ENCODE assay signal across 1 cellular context in the genomic region with DNA sequence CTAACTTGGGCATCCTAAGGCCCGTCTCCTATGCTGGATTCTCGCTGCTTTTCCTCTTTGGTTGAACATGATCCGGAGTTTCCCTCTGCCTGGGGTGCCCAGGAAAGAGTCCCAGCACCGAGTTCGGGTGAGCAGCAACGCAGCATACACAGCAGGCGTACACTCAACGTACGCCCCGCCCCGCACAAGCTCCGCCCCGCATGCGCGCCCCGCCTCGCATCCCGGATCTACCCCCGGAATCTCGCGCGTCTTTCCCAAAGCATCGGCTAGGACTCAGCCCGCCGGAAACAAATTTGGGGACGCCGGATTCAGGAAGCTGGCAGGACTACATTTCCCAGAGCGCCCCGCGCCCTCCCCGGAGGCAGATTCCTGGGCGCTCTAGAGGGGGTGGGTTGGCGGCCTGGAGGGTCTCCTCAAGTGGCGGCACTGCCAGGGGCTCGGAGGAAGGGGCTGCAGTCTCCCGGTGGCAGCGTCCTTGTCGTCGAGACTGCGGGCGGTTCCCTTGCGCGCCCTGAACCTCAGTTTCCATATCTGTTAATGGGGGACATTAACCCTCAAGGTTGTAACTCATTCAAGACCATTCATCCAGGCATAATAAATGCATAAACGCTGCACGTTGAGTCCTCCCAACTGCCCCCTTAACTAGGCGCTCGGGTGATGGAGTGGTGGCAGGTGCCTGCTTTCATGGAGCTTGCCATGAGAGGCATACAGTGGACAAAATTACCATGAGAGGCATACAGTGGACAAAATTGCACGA.
TF ChIP-seq lines count a peak whose summit lies in the region.

No MANE protein-coding gene starts in this region.

TF ChIP-seq in GM12878, 131 proteins besides CTCF, POLR2A, EP300 and RAD21 (continued from another document and continues in another):
- TF ChIP-seq, protein P1, sequence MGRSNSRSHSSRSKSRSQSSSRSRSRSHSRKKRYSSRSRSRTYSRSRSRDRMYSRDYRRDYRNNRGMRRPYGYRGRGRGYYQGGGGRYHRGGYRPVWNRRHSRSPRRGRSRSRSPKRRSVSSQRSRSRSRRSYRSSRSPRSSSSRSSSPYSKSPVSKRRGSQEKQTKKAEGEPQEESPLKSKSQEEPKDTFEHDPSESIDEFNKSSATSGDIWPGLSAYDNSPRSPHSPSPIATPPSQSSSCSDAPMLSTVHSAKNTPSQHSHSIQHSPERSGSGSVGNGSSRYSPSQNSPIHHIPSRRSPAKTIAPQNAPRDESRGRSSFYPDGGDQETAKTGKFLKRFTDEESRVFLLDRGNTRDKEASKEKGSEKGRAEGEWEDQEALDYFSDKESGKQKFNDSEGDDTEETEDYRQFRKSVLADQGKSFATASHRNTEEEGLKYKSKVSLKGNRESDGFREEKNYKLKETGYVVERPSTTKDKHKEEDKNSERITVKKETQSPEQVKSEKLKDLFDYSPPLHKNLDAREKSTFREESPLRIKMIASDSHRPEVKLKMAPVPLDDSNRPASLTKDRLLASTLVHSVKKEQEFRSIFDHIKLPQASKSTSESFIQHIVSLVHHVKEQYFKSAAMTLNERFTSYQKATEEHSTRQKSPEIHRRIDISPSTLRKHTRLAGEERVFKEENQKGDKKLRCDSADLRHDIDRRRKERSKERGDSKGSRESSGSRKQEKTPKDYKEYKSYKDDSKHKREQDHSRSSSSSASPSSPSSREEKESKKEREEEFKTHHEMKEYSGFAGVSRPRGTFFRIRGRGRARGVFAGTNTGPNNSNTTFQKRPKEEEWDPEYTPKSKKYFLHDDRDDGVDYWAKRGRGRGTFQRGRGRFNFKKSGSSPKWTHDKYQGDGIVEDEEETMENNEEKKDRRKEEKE (IDR thresholded peaks at IDR 0.05), result no peak
- no peak for TF ChIP-seq ATF7 (IDR thresholded peaks at IDR 0.05; ENCODE audit: low read depth)
- TF ChIP-seq, protein P2, sequence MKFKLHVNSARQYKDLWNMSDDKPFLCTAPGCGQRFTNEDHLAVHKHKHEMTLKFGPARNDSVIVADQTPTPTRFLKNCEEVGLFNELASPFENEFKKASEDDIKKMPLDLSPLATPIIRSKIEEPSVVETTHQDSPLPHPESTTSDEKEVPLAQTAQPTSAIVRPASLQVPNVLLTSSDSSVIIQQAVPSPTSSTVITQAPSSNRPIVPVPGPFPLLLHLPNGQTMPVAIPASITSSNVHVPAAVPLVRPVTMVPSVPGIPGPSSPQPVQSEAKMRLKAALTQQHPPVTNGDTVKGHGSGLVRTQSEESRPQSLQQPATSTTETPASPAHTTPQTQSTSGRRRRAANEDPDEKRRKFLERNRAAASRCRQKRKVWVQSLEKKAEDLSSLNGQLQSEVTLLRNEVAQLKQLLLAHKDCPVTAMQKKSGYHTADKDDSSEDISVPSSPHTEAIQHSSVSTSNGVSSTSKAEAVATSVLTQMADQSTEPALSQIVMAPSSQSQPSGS (IDR thresholded peaks at IDR 0.05; ENCODE audit: low read length), result no peak
- TF ChIP-seq CREB1 (IDR thresholded peaks at IDR 0.05; ENCODE audit: low read depth), result peak; percentile 19; the same call in 1 of the 2 replicates
- TF ChIP-seq NRF1 (conservative IDR thresholded peaks at IDR 0.05; ENCODE audit: low read depth, low read length), result peak; percentile 64
- TF ChIP-seq WRNIP1 (IDR thresholded peaks at IDR 0.05; ENCODE audit: borderline replicate concordance, low read depth, low read length), result no peak
- no peak for TF ChIP-seq FOXK2 (IDR thresholded peaks at IDR 0.05)
- TF ChIP-seq, protein P3, sequence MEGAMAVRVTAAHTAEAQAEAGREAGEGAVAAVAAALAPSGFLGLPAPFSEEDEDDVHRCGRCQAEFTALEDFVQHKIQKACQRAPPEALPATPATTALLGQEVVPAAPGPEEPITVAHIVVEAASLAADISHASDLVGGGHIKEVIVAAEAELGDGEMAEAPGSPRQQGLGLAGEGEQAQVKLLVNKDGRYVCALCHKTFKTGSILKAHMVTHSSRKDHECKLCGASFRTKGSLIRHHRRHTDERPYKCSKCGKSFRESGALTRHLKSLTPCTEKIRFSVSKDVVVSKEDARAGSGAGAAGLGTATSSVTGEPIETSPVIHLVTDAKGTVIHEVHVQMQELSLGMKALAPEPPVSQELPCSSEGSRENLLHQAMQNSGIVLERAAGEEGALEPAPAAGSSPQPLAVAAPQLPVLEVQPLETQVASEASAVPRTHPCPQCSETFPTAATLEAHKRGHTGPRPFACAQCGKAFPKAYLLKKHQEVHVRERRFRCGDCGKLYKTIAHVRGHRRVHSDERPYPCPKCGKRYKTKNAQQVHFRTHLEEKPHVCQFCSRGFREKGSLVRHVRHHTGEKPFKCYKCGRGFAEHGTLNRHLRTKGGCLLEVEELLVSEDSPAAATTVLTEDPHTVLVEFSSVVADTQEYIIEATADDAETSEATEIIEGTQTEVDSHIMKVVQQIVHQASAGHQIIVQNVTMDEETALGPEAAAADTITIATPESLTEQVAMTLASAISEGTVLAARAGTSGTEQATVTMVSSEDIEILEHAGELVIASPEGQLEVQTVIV (IDR thresholded peaks at IDR 0.05; ENCODE audit: borderline replicate concordance, partially characterized antibody), result no peak
- no peak for TF ChIP-seq MYC (IDR thresholded peaks at IDR 0.05; ENCODE audit: insufficient read depth, insufficient read length, insufficient replicate concordance, low read length, severe bottlenecking)
- TF ChIP-seq SMAD5 (IDR thresholded peaks at IDR 0.05; ENCODE audit: low read depth), result no peak
- TF ChIP-seq BRCA1 (IDR thresholded peaks at IDR 0.05; ENCODE audit: low read depth, low read length), result peak; percentile 71
- TF ChIP-seq RUNX3 (IDR thresholded peaks at IDR 0.05; ENCODE audit: low read length), result peak; percentile 18; the same call in 1 of the 2 replicates
- no peak for TF ChIP-seq MTA3 (IDR thresholded peaks at IDR 0.05; ENCODE audit: borderline replicate concordance, low read length)
- TF ChIP-seq EZH2 (IDR thresholded peaks at IDR 0.05; ENCODE audit: borderline replicate concordance, control insufficient read depth, low read depth, low read length), result no peak
- peak; percentile 23; the same call in 1 of the 2 replicates for TF ChIP-seq YY1 (IDR thresholded peaks at IDR 0.05; ENCODE audit: low read depth, low read length)
- TF ChIP-seq SMAD1 (IDR thresholded peaks at IDR 0.05; ENCODE audit: low read depth, partially characterized antibody), result no peak
- TF ChIP-seq, protein P4, sequence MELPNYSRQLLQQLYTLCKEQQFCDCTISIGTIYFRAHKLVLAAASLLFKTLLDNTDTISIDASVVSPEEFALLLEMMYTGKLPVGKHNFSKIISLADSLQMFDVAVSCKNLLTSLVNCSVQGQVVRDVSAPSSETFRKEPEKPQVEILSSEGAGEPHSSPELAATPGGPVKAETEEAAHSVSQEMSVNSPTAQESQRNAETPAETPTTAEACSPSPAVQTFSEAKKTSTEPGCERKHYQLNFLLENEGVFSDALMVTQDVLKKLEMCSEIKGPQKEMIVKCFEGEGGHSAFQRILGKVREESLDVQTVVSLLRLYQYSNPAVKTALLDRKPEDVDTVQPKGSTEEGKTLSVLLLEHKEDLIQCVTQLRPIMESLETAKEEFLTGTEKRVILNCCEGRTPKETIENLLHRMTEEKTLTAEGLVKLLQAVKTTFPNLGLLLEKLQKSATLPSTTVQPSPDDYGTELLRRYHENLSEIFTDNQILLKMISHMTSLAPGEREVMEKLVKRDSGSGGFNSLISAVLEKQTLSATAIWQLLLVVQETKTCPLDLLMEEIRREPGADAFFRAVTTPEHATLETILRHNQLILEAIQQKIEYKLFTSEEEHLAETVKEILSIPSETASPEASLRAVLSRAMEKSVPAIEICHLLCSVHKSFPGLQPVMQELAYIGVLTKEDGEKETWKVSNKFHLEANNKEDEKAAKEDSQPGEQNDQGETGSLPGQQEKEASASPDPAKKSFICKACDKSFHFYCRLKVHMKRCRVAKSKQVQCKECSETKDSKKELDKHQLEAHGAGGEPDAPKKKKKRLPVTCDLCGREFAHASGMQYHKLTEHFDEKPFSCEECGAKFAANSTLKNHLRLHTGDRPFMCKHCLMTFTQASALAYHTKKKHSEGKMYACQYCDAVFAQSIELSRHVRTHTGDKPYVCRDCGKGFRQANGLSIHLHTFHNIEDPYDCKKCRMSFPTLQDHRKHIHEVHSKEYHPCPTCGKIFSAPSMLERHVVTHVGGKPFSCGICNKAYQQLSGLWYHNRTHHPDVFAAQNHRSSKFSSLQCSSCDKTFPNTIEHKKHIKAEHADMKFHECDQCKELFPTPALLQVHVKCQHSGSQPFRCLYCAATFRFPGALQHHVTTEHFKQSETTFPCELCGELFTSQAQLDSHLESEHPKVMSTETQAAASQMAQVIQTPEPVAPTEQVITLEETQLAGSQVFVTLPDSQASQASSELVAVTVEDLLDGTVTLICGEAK (IDR thresholded peaks at IDR 0.05; ENCODE audit: borderline replicate concordance), result peak; percentile 79; the same call in 1 of the 2 replicates
- no peak for TF ChIP-seq ETV6 (conservative IDR thresholded peaks at IDR 0.05 in 1 of 2, IDR thresholded peaks at IDR 0.05 in 1 of 2; ENCODE audit: borderline replicate concordance in 1 of 2, low read depth in 1 of 2)
- TF ChIP-seq SIX5 (IDR thresholded peaks at IDR 0.05; ENCODE audit: low read depth, low read length, severe bottlenecking), result peak; percentile 80
- TF ChIP-seq, protein P5, sequence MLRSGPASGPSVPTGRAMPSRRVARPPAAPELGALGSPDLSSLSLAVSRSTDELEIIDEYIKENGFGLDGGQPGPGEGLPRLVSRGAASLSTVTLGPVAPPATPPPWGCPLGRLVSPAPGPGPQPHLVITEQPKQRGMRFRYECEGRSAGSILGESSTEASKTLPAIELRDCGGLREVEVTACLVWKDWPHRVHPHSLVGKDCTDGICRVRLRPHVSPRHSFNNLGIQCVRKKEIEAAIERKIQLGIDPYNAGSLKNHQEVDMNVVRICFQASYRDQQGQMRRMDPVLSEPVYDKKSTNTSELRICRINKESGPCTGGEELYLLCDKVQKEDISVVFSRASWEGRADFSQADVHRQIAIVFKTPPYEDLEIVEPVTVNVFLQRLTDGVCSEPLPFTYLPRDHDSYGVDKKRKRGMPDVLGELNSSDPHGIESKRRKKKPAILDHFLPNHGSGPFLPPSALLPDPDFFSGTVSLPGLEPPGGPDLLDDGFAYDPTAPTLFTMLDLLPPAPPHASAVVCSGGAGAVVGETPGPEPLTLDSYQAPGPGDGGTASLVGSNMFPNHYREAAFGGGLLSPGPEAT (IDR thresholded peaks at IDR 0.05; ENCODE audit: low read depth), result peak; percentile 47
- no peak for TF ChIP-seq ZSCAN29 (IDR thresholded peaks at IDR 0.05)
- peak; percentile 66; the same call in 1 of the 2 replicates for TF ChIP-seq POLR2AphosphoS2 (IDR thresholded peaks at IDR 0.05; ENCODE audit: low read depth, low read length)
- TF ChIP-seq ZNF24 (IDR thresholded peaks at IDR 0.05), result no peak
- no peak for TF ChIP-seq RAD51 (IDR thresholded peaks at IDR 0.05)
- TF ChIP-seq EGR1 (IDR thresholded peaks at IDR 0.05; ENCODE audit: borderline replicate concordance in 1 of 2, low read depth in 2 of 2, low read length in 2 of 2), result no peak
- TF ChIP-seq, protein P6, sequence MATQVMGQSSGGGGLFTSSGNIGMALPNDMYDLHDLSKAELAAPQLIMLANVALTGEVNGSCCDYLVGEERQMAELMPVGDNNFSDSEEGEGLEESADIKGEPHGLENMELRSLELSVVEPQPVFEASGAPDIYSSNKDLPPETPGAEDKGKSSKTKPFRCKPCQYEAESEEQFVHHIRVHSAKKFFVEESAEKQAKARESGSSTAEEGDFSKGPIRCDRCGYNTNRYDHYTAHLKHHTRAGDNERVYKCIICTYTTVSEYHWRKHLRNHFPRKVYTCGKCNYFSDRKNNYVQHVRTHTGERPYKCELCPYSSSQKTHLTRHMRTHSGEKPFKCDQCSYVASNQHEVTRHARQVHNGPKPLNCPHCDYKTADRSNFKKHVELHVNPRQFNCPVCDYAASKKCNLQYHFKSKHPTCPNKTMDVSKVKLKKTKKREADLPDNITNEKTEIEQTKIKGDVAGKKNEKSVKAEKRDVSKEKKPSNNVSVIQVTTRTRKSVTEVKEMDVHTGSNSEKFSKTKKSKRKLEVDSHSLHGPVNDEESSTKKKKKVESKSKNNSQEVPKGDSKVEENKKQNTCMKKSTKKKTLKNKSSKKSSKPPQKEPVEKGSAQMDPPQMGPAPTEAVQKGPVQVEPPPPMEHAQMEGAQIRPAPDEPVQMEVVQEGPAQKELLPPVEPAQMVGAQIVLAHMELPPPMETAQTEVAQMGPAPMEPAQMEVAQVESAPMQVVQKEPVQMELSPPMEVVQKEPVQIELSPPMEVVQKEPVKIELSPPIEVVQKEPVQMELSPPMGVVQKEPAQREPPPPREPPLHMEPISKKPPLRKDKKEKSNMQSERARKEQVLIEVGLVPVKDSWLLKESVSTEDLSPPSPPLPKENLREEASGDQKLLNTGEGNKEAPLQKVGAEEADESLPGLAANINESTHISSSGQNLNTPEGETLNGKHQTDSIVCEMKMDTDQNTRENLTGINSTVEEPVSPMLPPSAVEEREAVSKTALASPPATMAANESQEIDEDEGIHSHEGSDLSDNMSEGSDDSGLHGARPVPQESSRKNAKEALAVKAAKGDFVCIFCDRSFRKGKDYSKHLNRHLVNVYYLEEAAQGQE (IDR thresholded peaks at IDR 0.05; ENCODE audit: low read depth, low read length), result no peak
- TF ChIP-seq, protein P7, sequence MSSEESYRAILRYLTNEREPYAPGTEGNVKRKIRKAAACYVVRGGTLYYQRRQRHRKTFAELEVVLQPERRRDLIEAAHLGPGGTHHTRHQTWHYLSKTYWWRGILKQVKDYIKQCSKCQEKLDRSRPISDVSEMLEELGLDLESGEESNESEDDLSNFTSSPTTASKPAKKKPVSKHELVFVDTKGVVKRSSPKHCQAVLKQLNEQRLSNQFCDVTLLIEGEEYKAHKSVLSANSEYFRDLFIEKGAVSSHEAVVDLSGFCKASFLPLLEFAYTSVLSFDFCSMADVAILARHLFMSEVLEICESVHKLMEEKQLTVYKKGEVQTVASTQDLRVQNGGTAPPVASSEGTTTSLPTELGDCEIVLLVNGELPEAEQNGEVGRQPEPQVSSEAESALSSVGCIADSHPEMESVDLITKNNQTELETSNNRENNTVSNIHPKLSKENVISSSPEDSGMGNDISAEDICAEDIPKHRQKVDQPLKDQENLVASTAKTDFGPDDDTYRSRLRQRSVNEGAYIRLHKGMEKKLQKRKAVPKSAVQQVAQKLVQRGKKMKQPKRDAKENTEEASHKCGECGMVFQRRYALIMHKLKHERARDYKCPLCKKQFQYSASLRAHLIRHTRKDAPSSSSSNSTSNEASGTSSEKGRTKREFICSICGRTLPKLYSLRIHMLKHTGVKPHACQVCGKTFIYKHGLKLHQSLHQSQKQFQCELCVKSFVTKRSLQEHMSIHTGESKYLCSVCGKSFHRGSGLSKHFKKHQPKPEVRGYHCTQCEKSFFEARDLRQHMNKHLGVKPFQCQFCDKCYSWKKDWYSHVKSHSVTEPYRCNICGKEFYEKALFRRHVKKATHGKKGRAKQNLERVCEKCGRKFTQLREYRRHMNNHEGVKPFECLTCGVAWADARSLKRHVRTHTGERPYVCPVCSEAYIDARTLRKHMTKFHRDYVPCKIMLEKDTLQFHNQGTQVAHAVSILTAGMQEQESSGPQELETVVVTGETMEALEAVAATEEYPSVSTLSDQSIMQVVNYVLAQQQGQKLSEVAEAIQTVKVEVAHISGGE (CRISPR knock-in tag; IDR thresholded peaks at IDR 0.05), result 0 out of 2 replicates have a peak, but pooled peaks have one; percentile 30
- TF ChIP-seq RCOR1 (conservative IDR thresholded peaks at IDR 0.05; ENCODE audit: low read depth, low read length), result no peak
- TF ChIP-seq IKZF2 (IDR thresholded peaks at IDR 0.05), result peak; percentile 88 to 91
- peak; percentile 93 for TF ChIP-seq EED (IDR thresholded peaks at IDR 0.05; ENCODE audit: low read depth)
- no peak for TF ChIP-seq MEF2A (IDR thresholded peaks at IDR 0.05; ENCODE audit: insufficient read depth, low read depth, low read length)
- TF ChIP-seq KDM1A (IDR thresholded peaks at IDR 0.05; ENCODE audit: borderline replicate concordance), result 0 out of 2 replicates have a peak, but pooled peaks have one; percentile 28
- TF ChIP-seq ESRRA (IDR thresholded peaks at IDR 0.05; ENCODE audit: low read length), result no peak
